Comparison of ENCODE assay signal across 10 cellular contexts in genomic region chr16:58352690-58353089, GRCh38. TPM values are rescaled to one million over a fixed set of nuclear protein-coding genes. Genes with fewer than 3 reads are reported as not detected.
"Had no signal": no experiment of that assay in that cellular context is flagged by ENCODE, and none has a peak within 500 bp of the region (broad histone marks: within the 10 kb centered on the region; RNA-seq: fewer than 3 reads in every experiment).

No MANE protein-coding gene starts in this region.

- H3K4me2 ChIP-seq: KMS-11 had no signal

- H3K27ac ChIP-seq: HL-60, KMS-11 had no signal

- H3K9ac ChIP-seq: KMS-11 had no signal

- DNase-seq: IMR-90, KBM-7, KG1 had no signal

- FAIRE-seq: HepG2, HTR-8/SVneo had no signal

- ATAC-seq: HepG2 had no signal

RNA-seq across cellular contexts. Expression of gene PRSS54, which starts 57.9 kb away (rescaled TPM):
- total RNA-seq: HepG2, HT-29, HT1080, IMR-90 had no signal
- polyA plus RNA-seq: HepG2, IgD-negative memory B cell, IMR-90 had no signal
